Comparison of ENCODE assay signal across 32 cellular contexts in the genomic region with DNA sequence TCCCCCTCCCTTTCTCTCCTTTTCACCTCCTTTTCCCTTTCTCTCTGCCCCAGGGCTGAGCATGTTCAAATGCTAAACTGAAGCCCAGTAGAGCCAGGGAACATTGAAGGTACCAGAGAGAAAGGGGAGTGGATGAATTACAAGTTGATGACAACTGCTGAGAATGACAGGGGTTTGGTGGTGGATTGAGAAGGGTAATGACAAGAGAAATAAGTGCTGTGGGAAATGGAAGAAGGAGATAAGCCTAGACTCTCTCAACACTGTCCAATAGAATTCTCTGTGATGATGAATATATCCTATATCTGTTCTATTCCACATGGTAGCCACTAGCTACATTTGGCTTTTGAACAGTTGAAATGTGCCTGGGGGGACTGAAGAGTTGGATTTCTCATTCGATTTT.
"Had no signal": no experiment of that assay in that cellular context is flagged by ENCODE, and none has a peak within 500 bp of the region (broad histone marks: within the 10 kb centered on the region; RNA-seq: fewer than 3 reads in every experiment).

No MANE protein-coding gene starts in this region.

- H3K9me3 Mint-ChIP-seq: activated CD4-positive, alpha-beta memory T cell treated with anti-CD3 and anti-CD28 coated beads for 36 hours; activated CD4-positive, alpha-beta T cell treated with anti-CD3 and anti-CD28 coated beads, Interleukin-2, amount 10 ng/mL, durations not matched to agents 24 days and 14 days; activated naive CD4-positive, alpha-beta T cell treated with anti-CD3 and anti-CD28 coated beads for 36 hours; activated T-helper 1 cell treated with anti-CD3 and anti-CD28 coated beads, Interleukin-12 subunit alpha, Interleukin-12 subunit beta, Interleukin-2, Interleukin-4 antibody, amounts not matched to agents 30 ng/mL and 10 ng/mL and 1 ng/mL, durations not matched to agents 14 hours and 24 hours and 36 hours; activated T-helper 2 cell treated with anti-CD3 and anti-CD28 coated beads, Interferon-gamma antibody, Interleukin-2, Interleukin-4, amounts not matched to agents 10 μg/mL and 5 μg/mL and 100 μg/mL, durations not matched to agents 14 hours and 24 hours and 36 hours; brain; effector memory CD8-positive, alpha-beta T cell; T-helper 2 cell treated with Interferon-gamma antibody and Interleukin-4, amounts not matched to agents 5 μg/mL and 100 μg/mL, for 36 hours had no signal

- H3K4me3 Mint-ChIP-seq: activated CD4-positive, alpha-beta memory T cell treated with anti-CD3 and anti-CD28 coated beads for 36 hours; activated CD4-positive, alpha-beta T cell treated with anti-CD3 and anti-CD28 coated beads for 36 hours; activated CD4-positive, alpha-beta T cell treated with anti-CD3 and anti-CD28 coated beads, Interleukin-2, amount 10 ng/mL, durations not matched to agents 24 days and 14 days; activated CD8-positive, alpha-beta memory T cell treated with anti-CD3 and anti-CD28 coated beads, Interleukin-2, amount 10 ng/mL, durations not matched to agents 7 days and 5 days; activated CD8-positive, alpha-beta T cell treated with anti-CD3 and anti-CD28 coated beads, Interleukin-2, amount 10 ng/mL, durations not matched to agents 7 days and 5 days; activated naive CD4-positive, alpha-beta T cell treated with anti-CD3 and anti-CD28 coated beads for 36 hours; activated naive CD8-positive, alpha-beta T cell; activated T-helper 1 cell treated with anti-CD3 and anti-CD28 coated beads, Interleukin-12 subunit alpha, Interleukin-12 subunit beta, Interleukin-2, Interleukin-4 antibody, amounts not matched to agents 30 ng/mL and 10 ng/mL and 1 ng/mL, durations not matched to agents 14 hours and 24 hours and 36 hours; brain; effector memory CD8-positive, alpha-beta T cell; T-helper 17 cell; T-helper 2 cell treated with Interferon-gamma antibody and Interleukin-4, amounts not matched to agents 5 μg/mL and 100 μg/mL, for 36 hours had no signal

- H3K4me3 ChIP-seq: breast epithelium, cardiac muscle cell, esophagus squamous epithelium had no signal

- H3K4me1 Mint-ChIP-seq: brain had no signal

- H3K36me3 Mint-ChIP-seq: activated CD8-positive, alpha-beta memory T cell treated with anti-CD3 and anti-CD28 coated beads, Interleukin-2, amount 10 ng/mL, durations not matched to agents 7 days and 5 days; activated naive CD8-positive, alpha-beta T cell had no signal

- FAIRE-seq: colon had no signal

- H3K27me3 ChIP-seq: cardiac muscle cell, esophagus squamous epithelium had no signal

- H3K27me3 Mint-ChIP-seq: activated CD4-positive, alpha-beta memory T cell treated with anti-CD3 and anti-CD28 coated beads for 36 hours; activated CD4-positive, alpha-beta T cell treated with anti-CD3 and anti-CD28 coated beads for 36 hours; activated CD4-positive, alpha-beta T cell treated with anti-CD3 and anti-CD28 coated beads, Interleukin-2, amount 10 ng/mL, durations not matched to agents 24 days and 14 days; activated CD8-positive, alpha-beta memory T cell treated with anti-CD3 and anti-CD28 coated beads, Interleukin-2, amount 10 ng/mL, durations not matched to agents 7 days and 5 days; activated naive CD8-positive, alpha-beta T cell; brain; effector memory CD8-positive, alpha-beta T cell; T-helper 17 cell had no signal

- H3K27ac ChIP-seq: breast epithelium, cardiac muscle cell, esophagus squamous epithelium had no signal

- H3K27ac Mint-ChIP-seq: activated CD4-positive, alpha-beta memory T cell treated with anti-CD3 and anti-CD28 coated beads for 36 hours; activated CD4-positive, alpha-beta T cell treated with anti-CD3 and anti-CD28 coated beads for 36 hours; activated CD8-positive, alpha-beta memory T cell treated with anti-CD3 and anti-CD28 coated beads, Interleukin-2, amount 10 ng/mL, durations not matched to agents 7 days and 5 days; activated CD8-positive, alpha-beta T cell treated with anti-CD3 and anti-CD28 coated beads, Interleukin-2, amount 10 ng/mL, durations not matched to agents 7 days and 5 days; activated naive CD4-positive, alpha-beta T cell treated with anti-CD3 and anti-CD28 coated beads for 36 hours; activated naive CD8-positive, alpha-beta T cell; activated T-helper 1 cell treated with anti-CD3 and anti-CD28 coated beads, Interleukin-12 subunit alpha, Interleukin-12 subunit beta, Interleukin-2, Interleukin-4 antibody, amounts not matched to agents 30 ng/mL and 10 ng/mL and 1 ng/mL, durations not matched to agents 14 hours and 24 hours and 36 hours; activated T-helper 2 cell treated with anti-CD3 and anti-CD28 coated beads, Interferon-gamma antibody, Interleukin-2, Interleukin-4, amounts not matched to agents 10 μg/mL and 5 μg/mL and 100 μg/mL, durations not matched to agents 14 hours and 24 hours and 36 hours; brain; effector memory CD8-positive, alpha-beta T cell; T-helper 17 cell; T-helper 2 cell treated with Interferon-gamma antibody and Interleukin-4, amounts not matched to agents 5 μg/mL and 100 μg/mL, for 36 hours had no signal

- H3K36me3 ChIP-seq: breast epithelium, cardiac muscle cell, esophagus squamous epithelium had no signal

- H3K9me3 ChIP-seq: breast epithelium, esophagus squamous epithelium had no signal

- DNase-seq: activated CD4-positive, alpha-beta memory T cell treated with anti-CD3 and anti-CD28 coated beads for 36 hours; activated CD4-positive, alpha-beta T cell treated with anti-CD3 and anti-CD28 coated beads for 36 hours; activated CD4-positive, alpha-beta T cell treated with anti-CD3 and anti-CD28 coated beads, Interleukin-2, amount 10 ng/mL, durations not matched to agents 24 days and 14 days; activated CD4-positive, CD25-positive, alpha-beta regulatory T cell; activated CD4-positive, CD25-positive, alpha-beta regulatory T cell treated with anti-CD3 and anti-CD28 coated beads, Interleukin-2, amount 50 U/mL, for 72 hours; activated CD8-positive, alpha-beta memory T cell treated with anti-CD3 and anti-CD28 coated beads, Interleukin-2, amount 10 ng/mL, durations not matched to agents 7 days and 5 days; activated CD8-positive, alpha-beta memory T cell treated with anti-CD3 and anti-CD28 coated beads, Interleukin-2, amount 50 U/mL, for 4 hours; activated CD8-positive, alpha-beta T cell treated with anti-CD3 and anti-CD28 coated beads, Interleukin-2, amount 10 ng/mL, durations not matched to agents 7 days and 5 days; activated effector memory CD4-positive, alpha-beta T cell treated with anti-CD3 and anti-CD28 coated beads, Interleukin-2, amount 50 U/mL, for 16 hours; activated naive CD4-positive, alpha-beta T cell treated with anti-CD3 and anti-CD28 coated beads for 36 hours; activated T-cell treated with anti-CD3 and anti-CD28 coated beads, Interleukin-2, amount 50 U/mL, for 1 hour; activated T-cell treated with anti-CD3 and anti-CD28 coated beads, Interleukin-2, amount 50 U/mL, for 48 hours; amniotic stem cell; aorta; cortex of kidney; dermis blood vessel endothelial cell; effector CD4-positive, alpha-beta T cell; effector memory CD8-positive, alpha-beta T cell; esophagus squamous epithelium; foreskin melanocyte; head of caudate nucleus; T-helper 1 cell; T-helper 17 cell; T1000 had no signal

- H3K4me1 ChIP-seq: breast epithelium had no signal

- ATAC-seq: activated CD4-positive, alpha-beta T cell treated with anti-CD3 and anti-CD28 coated beads for 36 hours; activated CD8-positive, alpha-beta memory T cell treated with anti-CD3 and anti-CD28 coated beads, Interleukin-2, amount 10 ng/mL, durations not matched to agents 7 days and 5 days; activated CD8-positive, alpha-beta T cell treated with anti-CD3 and anti-CD28 coated beads, Interleukin-2, amount 10 ng/mL, durations not matched to agents 7 days and 5 days; effector memory CD8-positive, alpha-beta T cell; T-helper 17 cell had no signal
